ENCODE assay signal across 8 cellular contexts in the genomic region with DNA sequence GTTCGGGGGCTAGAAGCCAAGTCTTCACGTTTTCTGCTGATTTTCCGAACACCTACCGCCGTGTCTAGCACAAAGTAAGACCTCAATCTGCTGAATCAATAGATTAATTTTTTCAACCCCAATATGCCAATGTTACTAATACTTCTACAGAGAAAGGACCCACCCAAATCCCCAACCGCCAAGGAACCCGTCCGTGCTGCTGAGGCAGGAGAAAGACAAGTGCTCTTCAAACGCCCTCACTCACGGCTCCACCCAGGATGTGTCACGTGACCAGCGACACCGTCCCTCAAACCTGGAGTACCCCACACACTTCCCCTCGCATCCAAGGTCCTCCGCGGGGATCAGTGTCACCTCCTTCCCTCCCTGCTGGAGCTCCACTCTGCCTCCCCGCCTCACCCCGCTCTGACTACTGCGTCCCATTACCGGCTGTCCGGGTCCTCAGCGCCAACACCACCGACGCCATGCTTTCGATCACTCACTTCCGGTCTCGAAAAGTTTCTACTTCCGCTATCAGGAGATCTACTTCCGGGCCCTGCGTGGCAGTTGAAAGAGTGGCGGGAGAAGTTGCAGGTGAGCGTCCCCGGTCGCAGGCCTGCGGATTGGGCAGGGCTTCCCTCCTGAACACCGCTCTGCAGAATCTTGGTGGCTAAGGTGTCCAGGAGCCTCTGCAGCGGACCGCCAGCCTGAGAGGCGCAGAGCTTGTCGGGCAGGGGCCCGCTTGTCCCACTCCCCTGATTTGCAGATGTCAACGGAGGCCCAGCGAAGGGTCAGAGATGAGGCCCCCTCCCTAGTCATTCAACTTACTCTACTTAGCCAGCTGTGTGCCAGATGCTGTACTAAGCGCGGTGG. TPM values are rescaled to one million over a fixed set of nuclear protein-coding genes. Genes with fewer than 3 reads are reported as not detected.
DNase-seq lines count a peak whose midpoint lies in the region; ATAC-seq, FAIRE-seq and TF ChIP-seq lines count a peak whose summit lies in the region.

A gene with protein sequence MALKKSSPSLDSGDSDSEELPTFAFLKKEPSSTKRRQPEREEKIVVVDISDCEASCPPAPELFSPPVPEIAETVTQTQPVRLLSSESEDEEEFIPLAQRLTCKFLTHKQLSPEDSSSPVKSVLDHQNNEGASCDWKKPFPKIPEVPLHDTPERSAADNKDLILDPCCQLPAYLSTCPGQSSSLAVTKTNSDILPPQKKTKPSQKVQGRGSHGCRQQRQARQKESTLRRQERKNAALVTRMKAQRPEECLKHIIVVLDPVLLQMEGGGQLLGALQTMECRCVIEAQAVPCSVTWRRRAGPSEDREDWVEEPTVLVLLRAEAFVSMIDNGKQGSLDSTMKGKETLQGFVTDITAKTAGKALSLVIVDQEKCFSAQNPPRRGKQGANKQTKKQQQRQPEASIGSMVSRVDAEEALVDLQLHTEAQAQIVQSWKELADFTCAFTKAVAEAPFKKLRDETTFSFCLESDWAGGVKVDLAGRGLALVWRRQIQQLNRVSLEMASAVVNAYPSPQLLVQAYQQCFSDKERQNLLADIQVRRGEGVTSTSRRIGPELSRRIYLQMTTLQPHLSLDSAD (plus strand): TSS at position 522 of the 849 bp plus-strand sequence. CDS start 1,980 bp downstream, outside the sequence.
A gene (minus strand): TSS at position 477 of the 849 bp plus-strand sequence. CDS start 14 bp downstream, at position 463.

- H3K27ac Mint-ChIP-seq in HFFc6: peak within 1 kb of the TSS; percentile 99
- H3K27ac Mint-ChIP-seq in activated naive CD4-positive, alpha-beta T cell treated with anti-CD3 and anti-CD28 coated beads, Interleukin-2, amount 50 U/mL, for 72 hours: peak within 1 kb of the TSS; percentile 98 to 99

- no peaks in the 10 kb centered on the region for H3K9me3 ChIP-seq in pancreas
- no peaks in the 10 kb centered on the region for H3K9me3 ChIP-seq in tibial artery

- intact Hi-C loops in Right ventricle myocardium inferior (cut with DNase I): loop anchor here (2.0 kb wide), 1 partner anchor 24 kb away; a partner anchor contains a TSS
- intact Hi-C loops in pancreas (cut with DNase I): no loop called here
- intact Hi-C loops in tibial artery (cut with DNase I; ENCODE audit: low total_unique reads): no loop called here

- WGBS in pancreas, 2 donors: 1 to 2% methylated on average over 45 of the region's 45 CpGs

- DNase-seq in GM04504 (ENCODE audit: low read depth): peak; percentile 73
- peak; percentile 83 for DNase-seq in HFFc6
- DNase-seq in NCI-H1092 (lab: John Stamatoyannopoulos, UW): peak; percentile 82
- peak; percentile 92 for DNase-seq in SKM-1 (lab: John Stamatoyannopoulos, UW; ENCODE audit: unreplicated experiment)
- DNase-seq in activated naive CD4-positive, alpha-beta T cell treated with anti-CD3 and anti-CD28 coated beads, Interleukin-2, amount 50 U/mL, for 72 hours (ENCODE audit: low spot score in 2 of 2): peak; percentile 81 to 88
- DNase-seq in Right ventricle myocardium inferior (ENCODE audit: missing footprints): peak; percentile 93
- DNase-seq in pancreas: peak; percentile 70 to 88 (median 83)
- peak; percentile 86 to 90 for DNase-seq in tibial artery

- H3K4me3 ChIP-seq in pancreas (peak within 1 kb of the TSS; percentile 70 to 82 (median 76)), tibial artery (peak within 1 kb of the TSS; percentile 64 to 73)

- H3K27ac ChIP-seq in pancreas: peak within 1 kb of the TSS; percentile 80 to 91 (median 88)
- H3K27ac ChIP-seq in tibial artery: peak within 1 kb of the TSS; percentile 86 to 91

- peaks cover 33% of the 10 kb centered on the region for H3K36me3 Mint-ChIP-seq in HFFc6 (ENCODE audit: low read depth)
- H3K36me3 Mint-ChIP-seq in activated naive CD4-positive, alpha-beta T cell treated with anti-CD3 and anti-CD28 coated beads, Interleukin-2, amount 50 U/mL, for 72 hours: peaks cover 28 to 48% of the 10 kb centered on the region in 2 donors

- no peaks in the 10 kb centered on the region for H3K9me3 Mint-ChIP-seq in HFFc6
- no peaks in the 10 kb centered on the region for H3K9me3 Mint-ChIP-seq in activated naive CD4-positive, alpha-beta T cell treated with anti-CD3 and anti-CD28 coated beads, Interleukin-2, amount 50 U/mL, for 72 hours

- H3K27me3 Mint-ChIP-seq in HFFc6 (ENCODE audit: insufficient read depth): peaks cover 2% of the 10 kb centered on the region; the same call in 1 of the 2 replicates

- H3K4me1 Mint-ChIP-seq in HFFc6 (ENCODE audit: low read depth): peaks cover 28% of the 10 kb centered on the region

- H3K4me3 Mint-ChIP-seq in HFFc6: peak within 1 kb of the TSS; percentile 99

- TF ChIP-seq CTCF in HFFc6 (IDR thresholded peaks at IDR 0.05) (no peak), pancreas (IDR thresholded peaks at IDR 0.05) (no peak), tibial artery (IDR thresholded peaks at IDR 0.05) (no peak)

- peak; percentile 94 to 95 for ATAC-seq in activated naive CD4-positive, alpha-beta T cell treated with anti-CD3 and anti-CD28 coated beads, Interleukin-2, amount 50 U/mL, for 72 hours
- ATAC-seq in Right ventricle myocardium inferior (peak; percentile 92), pancreas (peak; percentile 96 to 98 (median 98))

- H3K4me1 ChIP-seq in pancreas: peaks cover 0 to 11% (median 0%) of the 10 kb centered on the region in 3 donors
- H3K4me1 ChIP-seq in tibial artery: peaks cover 0 to 24% (median 17%) of the 10 kb centered on the region in 4 donors

- FAIRE-seq in pancreas (lab: Jason Lieb, UNC): no peak

- no peaks in the 10 kb centered on the region for H3K27me3 ChIP-seq in pancreas
- H3K27me3 ChIP-seq in tibial artery: no peaks in the 10 kb centered on the region

- peaks cover under 1 to 25% (median 14%) of the 10 kb centered on the region in 3 donors for H3K36me3 ChIP-seq in pancreas
- peaks cover 22 to 30% (median 23%) of the 10 kb centered on the region in 3 donors for H3K36me3 ChIP-seq in tibial artery

RNA-seq across cellular contexts. Expression of the first gene that starts in this region (rescaled TPM):
- 1 to 10 TPM; 3.3 to 7.7 (median 6.5) TPM for total RNA-seq in HFFc6 (2021; fragmentation: NEBNext Ultra II Directional; extraction: Animal tissue kit (Norgen Biotek cat#: 25700))
- total RNA-seq in activated naive CD4-positive, alpha-beta T cell treated with anti-CD3 and anti-CD28 coated beads, Interleukin-2, amount 50 U/mL, for 72 hours: 100 to 1,000 TPM in 1 of 2 donors, 10 to 100 TPM in 1; 45.9 to 101 TPM
- 0.60 TPM for total RNA-seq in Right ventricle myocardium inferior
- total RNA-seq in pancreas: under 1 TPM in 4 of 6 donors, not detected in 2; 0.19 to 0.94 (median 0.29) TPM
- polyA plus RNA-seq in pancreas: under 1 TPM; 0.45 to 0.46 TPM

RNA-seq across cellular contexts. Expression of the second gene that starts in this region (rescaled TPM):
- total RNA-seq in HFFc6 (2021; fragmentation: NEBNext Ultra II Directional; extraction: Animal tissue kit (Norgen Biotek cat#: 25700)): 10 to 100 TPM; 70.0 to 78.7 (median 75.0) TPM
- total RNA-seq in activated naive CD4-positive, alpha-beta T cell treated with anti-CD3 and anti-CD28 coated beads, Interleukin-2, amount 50 U/mL, for 72 hours: 10 to 100 TPM; 63.6 to 91.4 TPM
- total RNA-seq in Right ventricle myocardium inferior (85.0 TPM), pancreas (10 to 100 TPM; 19.6 to 29.1 (median 23.9) TPM)
- polyA plus RNA-seq in pancreas: 10 to 100 TPM; 84.5 to 89.0 TPM

Comparison
In these comparisons a context has a peak if more than half of its experiments do, and no peak if none do; other contexts are left out.
1. Peak in every context shown above with its lines: DNase-seq, ATAC-seq, H3K4me3 ChIP-seq and H3K27ac ChIP-seq.
2. RNA of the first gene that starts in this region (total RNA-seq): 45.9 to 101 TPM in activated naive CD4-positive, alpha-beta T cell treated with anti-CD3 and anti-CD28 coated beads, Interleukin-2, amount 50 U/mL, for 72 hours; 3.3 to 7.7 TPM in HFFc6, 0.60 TPM in Right ventricle myocardium inferior (single experiment) and 0.19 to 0.94 TPM in pancreas; every median in the first group is over 4 times any median in the second.